ENCODE assay signal across 24 cellular contexts in genomic region chr1:158794247-158794646, GRCh38. TPM values are rescaled to one million over a fixed set of nuclear protein-coding genes. Genes with fewer than 3 reads are reported as not detected.
DNase-seq lines count a peak whose midpoint lies in the region; ATAC-seq, FAIRE-seq and TF ChIP-seq lines count a peak whose summit lies in the region.
"Had no signal": no experiment of that assay in that cellular context is flagged by ENCODE, and none has a peak within 500 bp of the region (broad histone marks: within the 10 kb centered on the region; RNA-seq: fewer than 3 reads in every experiment).

No MANE protein-coding gene starts in this region.

- H3K4me2 ChIP-seq in H1 (ENCODE audit: insufficient read depth in 1 of 2, low read depth in 2 of 2, low read length in 2 of 2): no peak overlapping the region
- H3K4me2 ChIP-seq in mesendoderm (ENCODE audit: low read length): no peak overlapping the region

- intact Hi-C loops in body of pancreas (cut with DNase I) (no loop called here), posterior vena cava (cut with DNase I) (no loop called here)

- no peak overlapping the region for H2BK12ac ChIP-seq in H1 (ENCODE audit: low read depth, low read length)

- TF ChIP-seq EP300 in H1 (IDR thresholded peaks at IDR 0.05; ENCODE audit: borderline replicate concordance in 1 of 2, low read depth in 2 of 2, low read length in 2 of 2): no peak

- no peaks in the 10 kb centered on the region for H3K23me2 ChIP-seq in H1 (ENCODE audit: low read depth, low read length)

- no peak overlapping the region for H2BK120ac ChIP-seq in H1 (replicated peaks; ENCODE audit: low read depth, low read length)
- no peak overlapping the region for H2BK120ac ChIP-seq in mesendoderm (ENCODE audit: low read depth, low read length)

- DNase-seq in WTC11 (ENCODE audit: low spot score): no peak
- no peak for DNase-seq in H1 (ENCODE audit: low read depth in 1 of 2, low spot score in 2 of 2)
- peak; percentile 14 for DNase-seq in mesendoderm
- no peak for DNase-seq in body of pancreas
- DNase-seq in posterior vena cava (ENCODE audit: low spot score): no peak
- no peak for DNase-seq in NCI-H226
- DNase-seq: C1 segment of cervical spinal cord, Calu3, COR-L47, DMS79 treated with DMSO at 0.1 percent for 48 hours, GF-D8 had no signal

- H3K27ac Mint-ChIP-seq in WTC11: no peak overlapping the region
- H3K27ac Mint-ChIP-seq: CD4-positive, alpha-beta memory T cell; H9 had no signal

- no peak overlapping the region for H3K9ac ChIP-seq in H1 (replicated peaks in 1 of 4; ENCODE audit: extremely low read depth in 1 of 4, low read depth in 3 of 4, low read length in 3 of 4)
- H3K9ac ChIP-seq in mesendoderm (ENCODE audit: low read length): no peak overlapping the region

- no peak overlapping the region for H2BK20ac ChIP-seq in H1 (ENCODE audit: low read length)

- H3K23ac ChIP-seq in H1 (ENCODE audit: insufficient read length): no peak overlapping the region
- no peak overlapping the region for H3K23ac ChIP-seq in mesendoderm (ENCODE audit: low read length)

- H3K4me1 ChIP-seq in H1 (replicated peaks in 1 of 4; ENCODE audit: control insufficient read depth in 3 of 4, insufficient read depth in 4 of 4, low read length in 3 of 4): no peaks in the 10 kb centered on the region
- no peaks in the 10 kb centered on the region for H3K4me1 ChIP-seq in mesendoderm (ENCODE audit: control insufficient read depth, low read depth, low read length)
- H3K4me1 ChIP-seq in neutrophil (ENCODE audit: control insufficient read depth in 1 of 2, insufficient read depth in 1 of 2, low read depth in 1 of 2, low read length in 1 of 2): peaks cover 61% of the 10 kb centered on the region in 2 experiments
- H3K4me1 ChIP-seq in body of pancreas: no peaks in the 10 kb centered on the region

- H2AK5ac ChIP-seq in H1 (ENCODE audit: low read depth, low read length) (no peak overlapping the region), mesendoderm (ENCODE audit: low read length) (no peak overlapping the region)

- H3K14ac ChIP-seq in H1 (ENCODE audit: insufficient read length): no peak overlapping the region

- no peak overlapping the region for H3K56ac ChIP-seq in H1 (replicated peaks; ENCODE audit: insufficient read length, low read depth, low read length)
- no peak overlapping the region for H3K56ac ChIP-seq in mesendoderm (ENCODE audit: low read length)

- ATAC-seq in WTC11 (peak; percentile 24), body of pancreas (no peak), GM19035 (IDR thresholded peaks at IDR 0.05; ENCODE audit: unreplicated experiment) (no peak)
- ATAC-seq: HCT116 had no signal

- H3K27me3 ChIP-seq in H1 (replicated peaks in 1 of 4; ENCODE audit: control insufficient read depth in 3 of 4, extremely low read depth in 1 of 4, insufficient read depth in 3 of 4, low read length in 3 of 4): no peaks in the 10 kb centered on the region
- H3K27me3 ChIP-seq in mesendoderm (ENCODE audit: insufficient read depth, low read length, poor library complexity): no peaks in the 10 kb centered on the region
- H3K27me3 ChIP-seq in neutrophil: no peaks in the 10 kb centered on the region
- H3K27me3 ChIP-seq in body of pancreas: peaks cover 0 to 5% of the 10 kb centered on the region in 2 donors

- no peak overlapping the region for H2BK15ac ChIP-seq in H1 (ENCODE audit: low read length)
- no peak overlapping the region for H2BK15ac ChIP-seq in mesendoderm (replicated peaks; ENCODE audit: low read depth)

- no peak for TF ChIP-seq RAD21 in H1 (IDR thresholded peaks at IDR 0.05 in 1 of 2, conservative IDR thresholded peaks at IDR 0.05 in 1 of 2; ENCODE audit: low read depth in 2 of 2, low read length in 2 of 2)

- no peaks in the 10 kb centered on the region for H3K36me3 ChIP-seq in H1 (ENCODE audit: control insufficient read depth in 2 of 4, insufficient read depth in 4 of 4, low read length in 3 of 4)
- no peaks in the 10 kb centered on the region for H3K36me3 ChIP-seq in mesendoderm (ENCODE audit: control insufficient read depth, insufficient read depth, low read length)
- H3K36me3 ChIP-seq in neutrophil: no peaks in the 10 kb centered on the region
- H3K36me3 ChIP-seq in body of pancreas (replicated peaks in 1 of 2; ENCODE audit: insufficient read depth in 1 of 2, low read depth in 2 of 2): no peaks in the 10 kb centered on the region

- H3K18ac ChIP-seq in H1 (ENCODE audit: extremely low read depth, low read length) (no peak overlapping the region), mesendoderm (ENCODE audit: low read length) (no peak overlapping the region)

- no peak for TF ChIP-seq CTCF in WTC11 (IDR thresholded peaks at IDR 0.05)
- TF ChIP-seq CTCF in H1 (IDR thresholded peaks at IDR 0.05; ENCODE audit: control extremely low read depth in 1 of 3, insufficient read depth in 1 of 3, low read depth in 1 of 3, low read length in 3 of 3): no peak
- no peak for TF ChIP-seq CTCF in neutrophil (IDR thresholded peaks at IDR 0.05)
- no peak for TF ChIP-seq CTCF in body of pancreas (IDR thresholded peaks at IDR 0.05)

- H3K79me1 ChIP-seq in H1 (ENCODE audit: low read depth, low read length): no peaks in the 10 kb centered on the region
- no peaks in the 10 kb centered on the region for H3K79me1 ChIP-seq in mesendoderm (ENCODE audit: low read length)

- no peaks in the 10 kb centered on the region for H3K27me3 Mint-ChIP-seq in WTC11 (ENCODE audit: low read depth)

- no peaks in the 10 kb centered on the region for H3K36me3 Mint-ChIP-seq in WTC11
- H3K36me3 Mint-ChIP-seq: CD4-positive, alpha-beta memory T cell had no signal

- CTCF ChIA-PET in WTC11 (lab: Charles Lee): interaction anchor here (0.8 to 2.4 kb wide), 11 partner anchors 13 to 279 kb away, joined by 3 to 12 read pairs (median 4); no protein-coding TSS in a partner anchor
- CTCF ChIA-PET in H1 (lab: Charles Lee; ENCODE audit: partially characterized antibody): interaction anchor here (0.5 to 2.9 kb wide), 25 partner anchors 9 to 982 kb away, joined by 3 to 10 read pairs (median 4); no protein-coding TSS in a partner anchor

- POLR2A ChIA-PET in WTC11 (lab: Charles Lee) (no interaction called here), H1 (lab: Charles Lee; ENCODE audit: partially characterized antibody) (no interaction called here)

- H3K79me2 ChIP-seq in H1 (ENCODE audit: control insufficient read depth in 1 of 2, insufficient read depth in 2 of 2, low read length in 2 of 2) (no peaks in the 10 kb centered on the region), mesendoderm (ENCODE audit: control insufficient read depth, insufficient read depth, low read length) (no peaks in the 10 kb centered on the region)

- H4K5ac ChIP-seq in H1 (ENCODE audit: insufficient read length, low read depth, low read length) (no peak overlapping the region), mesendoderm (ENCODE audit: low read length) (no peak overlapping the region)

- no peak overlapping the region for H2BK5ac ChIP-seq in H1 (ENCODE audit: low read depth, low read length)
- no peak overlapping the region for H2BK5ac ChIP-seq in mesendoderm (ENCODE audit: low read length)

- TF ChIP-seq POLR2A in H1 (IDR thresholded peaks at IDR 0.05; ENCODE audit: control extremely low read depth in 1 of 2, low read depth in 2 of 2, low read length in 2 of 2): no peak
- no peak for TF ChIP-seq POLR2A in body of pancreas (IDR thresholded peaks at IDR 0.05)

- peaks cover 12% of the 10 kb centered on the region for H3K4me1 Mint-ChIP-seq in WTC11
- H3K4me1 Mint-ChIP-seq: CD4-positive, alpha-beta memory T cell had no signal

- H4K8ac ChIP-seq in H1 (ENCODE audit: extremely low read depth, insufficient read depth, low read length) (no peak overlapping the region), mesendoderm (ENCODE audit: low read depth, low read length) (no peak overlapping the region)

- H4K91ac ChIP-seq in H1 (replicated peaks; ENCODE audit: insufficient read length, low read length): no peak overlapping the region

- H3K9me3 ChIP-seq in H1 (ENCODE audit: insufficient read depth in 2 of 2, low read depth in 1 of 2, low read length in 1 of 2) (no peaks in the 10 kb centered on the region), neutrophil (no peaks in the 10 kb centered on the region), body of pancreas (no peaks in the 10 kb centered on the region)

- no peak overlapping the region for H3K4me3 ChIP-seq in H1 (ENCODE audit: extremely low read depth in 1 of 4, insufficient read depth in 2 of 4, low read depth in 3 of 4, low read length in 4 of 4)
- H3K4me3 ChIP-seq in mesendoderm (ENCODE audit: low read length): no peak overlapping the region
- H3K4me3 ChIP-seq in neutrophil (ENCODE audit: low read depth in 1 of 2, low read length in 1 of 2): peak overlapping the region; percentile 43 to 49
- no peak overlapping the region for H3K4me3 ChIP-seq in body of pancreas

- FAIRE-seq in H1 (lab: Jason Lieb, UNC): no peak
- FAIRE-seq: GM12891, GM18507 had no signal

- H3K27ac ChIP-seq in H1 (ENCODE audit: low read depth, low read length): no peak overlapping the region
- no peak overlapping the region for H3K27ac ChIP-seq in mesendoderm (ENCODE audit: low read depth, low read length)
- peak overlapping the region; percentile 98 for H3K27ac ChIP-seq in neutrophil
- no peak overlapping the region for H3K27ac ChIP-seq in body of pancreas

- peak overlapping the region; percentile 81 for H2AFZ ChIP-seq in H1 (ENCODE audit: low read length)

- no peaks in the 10 kb centered on the region for H4K20me1 ChIP-seq in H1 (replicated peaks in 1 of 2; ENCODE audit: control insufficient read depth in 1 of 2, insufficient read depth in 2 of 2, low read length in 2 of 2)

- H3K4ac ChIP-seq in H1 (replicated peaks; ENCODE audit: insufficient read length, low read depth, low read length) (no peak overlapping the region), mesendoderm (ENCODE audit: low read depth, low read length) (no peak overlapping the region)

- H3K9me3 Mint-ChIP-seq in WTC11: no peaks in the 10 kb centered on the region; the same call in 1 of the 2 replicates
- H3K9me3 Mint-ChIP-seq: CD4-positive, alpha-beta memory T cell; H9 had no signal

- no peak overlapping the region for H3K4me3 Mint-ChIP-seq in WTC11
- H3K4me3 Mint-ChIP-seq: CD4-positive, alpha-beta memory T cell; H9 had no signal

- 85% methylated on average over 6 of the region's 6 CpGs; no CpG with 5 or more reads in 1 of the 2 experiments for WGBS in H1 (ENCODE audit: extremely low coverage in 1 of 2, insufficient coverage in 1 of 2, insufficient read length in 1 of 2, insufficient replicate concordance in 2 of 2, low coverage in 1 of 2, low lambda C conversion rate in 2 of 2, missing lambda C conversion rate in 1 of 2), 2 experiments
- WGBS in mesendoderm (ENCODE audit: extremely low coverage, insufficient coverage, low lambda C conversion rate): no CpG with 5 or more reads among the region's 6 CpGs
- 39 to 47% methylated on average over 6 of the region's 6 CpGs for WGBS in body of pancreas, 2 donors

RNA-seq across cellular contexts. Expression of gene OR6N2, which starts 13.2 kb away (rescaled TPM):
- total RNA-seq in WTC11 (2021) (not detected in 3 replicates), body of pancreas (not detected), posterior vena cava (not detected)
- not detected in 2 replicates for total RNA-seq in H1 (2021; fragmentation: NEBNext Ultra II Directional; extraction: Animal tissue kit (Norgen Biotek cat#: 25700))
- not detected in 2 replicates for polyA plus RNA-seq in H1 (2011; rRNA removed)
- not detected for polyA plus RNA-seq in H1 (2011; cell fraction: cytosol; rRNA removed)
- not detected for polyA plus RNA-seq in H1 (2011; cell fraction: nucleus; rRNA removed)
- polyA plus RNA-seq in H1 (2012, experiment 1 of 2): not detected in 4 replicates
- not detected for polyA plus RNA-seq in H1 (2012, experiment 2 of 2)
- not detected for polyA plus RNA-seq in H1 (2013, experiment 1 of 2)
- polyA plus RNA-seq in H1 (2013, experiment 2 of 2): not detected
- not detected in 2 replicates for polyA minus RNA-seq in H1 (2011; rRNA and poly(A)+ RNA removed)
- not detected for polyA minus RNA-seq in H1 (2011; cell fraction: cytosol; rRNA and poly(A)+ RNA removed)
- not detected for polyA minus RNA-seq in H1 (2011; cell fraction: nucleus; rRNA and poly(A)+ RNA removed)
- polyA plus RNA-seq in mesendoderm (2013, experiment 1 of 2): not detected
- not detected for polyA plus RNA-seq in mesendoderm (2013, experiment 2 of 2)
- total RNA-seq: A172; A673; Calu3; CD4-positive, alpha-beta memory T cell; Daoy; G401; H4; H9 had no signal
- polyA plus RNA-seq: BJ; CD4-positive, alpha-beta memory T cell had no signal

RNA-seq across cellular contexts. Expression of gene OR6N1, which starts 22.3 kb away (rescaled TPM):
- total RNA-seq in WTC11 (2021) (not detected in 3 replicates), body of pancreas (not detected), posterior vena cava (not detected)
- total RNA-seq in H1 (2021; fragmentation: NEBNext Ultra II Directional; extraction: Animal tissue kit (Norgen Biotek cat#: 25700)): not detected in 2 replicates
- polyA plus RNA-seq in H1 (2011; rRNA removed): not detected in 2 replicates
- not detected for polyA plus RNA-seq in H1 (2011; cell fraction: cytosol; rRNA removed)
- polyA plus RNA-seq in H1 (2011; cell fraction: nucleus; rRNA removed): not detected
- polyA plus RNA-seq in H1 (2012, experiment 1 of 2): not detected in 4 replicates
- polyA plus RNA-seq in H1 (2012, experiment 2 of 2): not detected
- not detected for polyA plus RNA-seq in H1 (2013, experiment 1 of 2)
- polyA plus RNA-seq in H1 (2013, experiment 2 of 2): not detected
- polyA minus RNA-seq in H1 (2011; rRNA and poly(A)+ RNA removed): not detected in 2 replicates
- polyA minus RNA-seq in H1 (2011; cell fraction: cytosol; rRNA and poly(A)+ RNA removed): not detected
- polyA minus RNA-seq in H1 (2011; cell fraction: nucleus; rRNA and poly(A)+ RNA removed): not detected
- polyA plus RNA-seq in mesendoderm (2013, experiment 1 of 2): not detected
- not detected for polyA plus RNA-seq in mesendoderm (2013, experiment 2 of 2)
- total RNA-seq: A172; A673; Calu3; CD4-positive, alpha-beta memory T cell; Daoy; G401; H4; H9 had no signal
- polyA plus RNA-seq: BJ; CD4-positive, alpha-beta memory T cell had no signal

RNA-seq across cellular contexts. Expression of gene MNDA, which starts 36.9 kb away (rescaled TPM):
- total RNA-seq in WTC11 (2021): 0.09 TPM in 1 of 3 replicates, not detected in the others
- not detected in 2 replicates for total RNA-seq in H1 (2021; fragmentation: NEBNext Ultra II Directional; extraction: Animal tissue kit (Norgen Biotek cat#: 25700))
- polyA plus RNA-seq in H1 (2011; rRNA removed): not detected in 2 replicates
- polyA plus RNA-seq in H1 (2011; cell fraction: cytosol; rRNA removed): not detected
- polyA plus RNA-seq in H1 (2011; cell fraction: nucleus; rRNA removed): not detected
- polyA plus RNA-seq in H1 (2012, experiment 1 of 2): not detected in 4 replicates
- polyA plus RNA-seq in H1 (2012, experiment 2 of 2): not detected
- polyA plus RNA-seq in H1 (2013, experiment 1 of 2): not detected
- polyA plus RNA-seq in H1 (2013, experiment 2 of 2): not detected
- not detected in 2 replicates for polyA minus RNA-seq in H1 (2011; rRNA and poly(A)+ RNA removed)
- polyA minus RNA-seq in H1 (2011; cell fraction: cytosol; rRNA and poly(A)+ RNA removed): not detected
- not detected for polyA minus RNA-seq in H1 (2011; cell fraction: nucleus; rRNA and poly(A)+ RNA removed)
- polyA plus RNA-seq in mesendoderm (2013, experiment 1 of 2): not detected
- polyA plus RNA-seq in mesendoderm (2013, experiment 2 of 2): not detected
- total RNA-seq in body of pancreas: 1 to 10 TPM; 3.0 to 3.1 TPM
- total RNA-seq in posterior vena cava: 10 to 100 TPM in 1 of 2 donors, 1 to 10 TPM in 1; 7.5 to 12.0 TPM
- total RNA-seq: A172, A673, Calu3, Daoy, G401, H9 had no signal
- polyA plus RNA-seq: BJ had no signal

RNA-seq across cellular contexts. Expression of gene OR6K6, which starts 39.7 kb away (rescaled TPM):
- total RNA-seq in WTC11 (2021) (not detected in 3 replicates), body of pancreas (not detected), posterior vena cava (not detected)
- total RNA-seq in H1 (2021; fragmentation: NEBNext Ultra II Directional; extraction: Animal tissue kit (Norgen Biotek cat#: 25700)): not detected in 2 replicates
- not detected in 2 replicates for polyA plus RNA-seq in H1 (2011; rRNA removed)
- polyA plus RNA-seq in H1 (2011; cell fraction: cytosol; rRNA removed): not detected
- polyA plus RNA-seq in H1 (2011; cell fraction: nucleus; rRNA removed): not detected
- polyA plus RNA-seq in H1 (2012, experiment 1 of 2): not detected in 4 replicates
- polyA plus RNA-seq in H1 (2012, experiment 2 of 2): not detected
- not detected for polyA plus RNA-seq in H1 (2013, experiment 1 of 2)
- not detected for polyA plus RNA-seq in H1 (2013, experiment 2 of 2)
- polyA minus RNA-seq in H1 (2011; rRNA and poly(A)+ RNA removed): not detected in 2 replicates
- not detected for polyA minus RNA-seq in H1 (2011; cell fraction: cytosol; rRNA and poly(A)+ RNA removed)
- not detected for polyA minus RNA-seq in H1 (2011; cell fraction: nucleus; rRNA and poly(A)+ RNA removed)
- polyA plus RNA-seq in mesendoderm (2013, experiment 1 of 2): not detected
- not detected for polyA plus RNA-seq in mesendoderm (2013, experiment 2 of 2)
- total RNA-seq: A172; A673; Calu3; CD4-positive, alpha-beta memory T cell; Daoy; G401; H4; H9 had no signal
- polyA plus RNA-seq: BJ; CD4-positive, alpha-beta memory T cell had no signal

Comparison
In these comparisons a context has a peak if more than half of its experiments do, and no peak if none do; other contexts are left out.
1. H3K4me3 ChIP-seq: peak in neutrophil (2 of 2); none in H1 (0 of 4), mesendoderm (single experiment) and body of pancreas (0 of 2).